ENCODE assay signal across 8 cellular contexts in the genomic region with DNA sequence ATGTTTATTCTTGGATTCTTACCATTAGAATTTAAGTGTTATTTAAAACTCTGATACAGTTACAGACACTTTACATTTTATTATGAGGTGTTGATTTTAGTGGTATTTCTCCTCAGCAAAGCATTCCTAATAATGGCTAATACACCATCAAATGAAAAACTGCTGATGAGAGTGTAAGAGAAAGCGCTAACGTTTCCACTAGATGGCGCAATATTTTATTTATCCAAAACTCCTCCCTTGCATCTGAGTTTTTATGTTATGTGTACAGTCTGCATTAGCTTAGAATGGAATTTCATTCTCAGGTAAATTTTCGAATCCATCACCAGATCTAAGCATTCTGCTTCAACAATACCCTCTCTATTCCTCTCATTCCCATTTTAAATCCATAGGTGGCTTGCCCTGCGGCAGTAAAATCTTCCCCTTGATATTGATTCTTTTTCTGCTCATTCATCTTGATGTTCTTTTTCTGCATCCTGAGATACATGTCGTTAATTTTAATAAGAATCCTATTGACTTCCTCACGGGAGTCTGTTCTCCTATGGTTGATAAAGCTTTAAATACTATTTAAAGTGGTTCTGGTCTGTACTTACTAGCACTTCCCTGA. TPM values are rescaled to one million over a fixed set of nuclear protein-coding genes. Genes with fewer than 3 reads are reported as not detected.
DNase-seq lines count a peak whose midpoint lies in the region; ATAC-seq, FAIRE-seq and TF ChIP-seq lines count a peak whose summit lies in the region.

No MANE protein-coding gene starts in this region.

- intact Hi-C loops in Calu3 (cut with micrococcal nuclease; ENCODE audit: unreplicated experiment), result loop anchor here (2.0 to 5.0 kb wide), 2 partner anchors 18 to 285 kb away; a partner anchor contains a TSS
- intact Hi-C loops in MCF 10A (cut with micrococcal nuclease), result loop anchor here (1.0 to 5.0 kb wide), 4 partner anchors 17 to 265 kb away; no protein-coding TSS in a partner anchor
- intact Hi-C loops in aorta (cut with DNase I), result no loop called here

- 13 to 15% methylated on average over 7 of the region's 7 CpGs for WGBS in aorta, 2 donors

- H3K4me1 Mint-ChIP-seq in Calu3 (ENCODE audit: low read depth, unreplicated experiment), result no peaks in the 10 kb centered on the region
- H3K4me1 Mint-ChIP-seq in MCF 10A (ENCODE audit: insufficient read depth, unreplicated experiment), result peaks cover 5% of the 10 kb centered on the region

- no peak overlapping the region for H3K4me3 ChIP-seq in aorta (ENCODE audit: low read length in 2 of 2)

- POLR2A ChIA-PET in MCF 10A (lab: Yijun Ruan, JAX), result interaction anchor here (0.8 to 1.7 kb wide), 4 partner anchors 16 to 202 kb away, joined by 3 to 20 read pairs (median 5); no protein-coding TSS in a partner anchor

- TF ChIP-seq CTCF in Calu3 (IDR thresholded peaks at IDR 0.05; ENCODE audit: unreplicated experiment) (peak; percentile 34), MCF 10A (IDR thresholded peaks at IDR 0.05; ENCODE audit: unreplicated experiment) (peak; percentile 51)

- no peaks in the 10 kb centered on the region for H3K9me3 Mint-ChIP-seq in Calu3 (ENCODE audit: low read depth, unreplicated experiment)
- H3K9me3 Mint-ChIP-seq in MCF 10A (ENCODE audit: unreplicated experiment), result no peaks in the 10 kb centered on the region

- no peak overlapping the region for H3K27ac ChIP-seq in aorta (ENCODE audit: low read depth in 1 of 2, low read length in 2 of 2)

- CTCF ChIA-PET in Calu3 (lab: Charles Lee) (interaction anchor here (1.5 kb wide), 2 partner anchors 16 to 18 kb away, joined by 3 read pairs; no protein-coding TSS in a partner anchor), MCF 10A (lab: Yijun Ruan, JAX) (interaction anchor here (0.5 to 11.0 kb wide), 17 partner anchors 9 to 1232 kb away, joined by 3 to 101 read pairs (median 4); no protein-coding TSS in a partner anchor)

- no peaks in the 10 kb centered on the region for H3K36me3 ChIP-seq in aorta (ENCODE audit: control insufficient read depth in 1 of 2, insufficient read depth in 2 of 2, low read length in 1 of 2)

- no peaks in the 10 kb centered on the region for H3K9me3 ChIP-seq in aorta (ENCODE audit: control insufficient read depth, low read length)

- no peaks in the 10 kb centered on the region for H3K27me3 ChIP-seq in aorta (ENCODE audit: control insufficient read depth in 1 of 2, insufficient read depth in 2 of 2, low read length in 1 of 2)

- no peaks in the 10 kb centered on the region for H3K27me3 Mint-ChIP-seq in Calu3 (ENCODE audit: unreplicated experiment)
- no peaks in the 10 kb centered on the region for H3K27me3 Mint-ChIP-seq in MCF 10A (ENCODE audit: insufficient read depth, unreplicated experiment)

- no TSS peak for BruUV-seq in Calu3 (replicated peaks; lab: Mats Ljungman, UMichigan)
- BruUV-seq in MCF 10A (replicated peaks; lab: Mats Ljungman, UMichigan), result no TSS peak

- H3K27ac Mint-ChIP-seq in Calu3 (ENCODE audit: unreplicated experiment), result no peak overlapping the region
- H3K27ac Mint-ChIP-seq in MCF 10A (ENCODE audit: low read depth, unreplicated experiment), result no peak overlapping the region

- H3K36me3 Mint-ChIP-seq in Calu3 (ENCODE audit: insufficient read depth, unreplicated experiment) (no peaks in the 10 kb centered on the region), MCF 10A (ENCODE audit: insufficient read depth, unreplicated experiment) (peaks cover 22% of the 10 kb centered on the region)

- DNase-seq in Calu3 (peak; percentile 11), GM19239 (ENCODE audit: insufficient read length, low spot score) (no peak), NCI-H446 treated with DMSO at 0.1 percent for 48 hours (lab: John Stamatoyannopoulos, UW) (peak; percentile 1), MCF 10A (ENCODE audit: unreplicated experiment) (peak; percentile 60), left lobe of liver (ENCODE audit: low spot score) (no peak), aorta (no peak), activated gamma-delta T cell (lab: John Stamatoyannopoulos, UW) (no peak)

- H3K4me1 ChIP-seq in aorta (ENCODE audit: control insufficient read depth in 1 of 2, insufficient read depth in 2 of 2, low read length in 2 of 2), result no peaks in the 10 kb centered on the region

- FAIRE-seq in GM19239 (lab: Jason Lieb, UNC), result peak; percentile 88

- H3K4me3 Mint-ChIP-seq in Calu3 (ENCODE audit: low read depth, unreplicated experiment) (no peak overlapping the region), MCF 10A (ENCODE audit: unreplicated experiment) (no peak overlapping the region)

- ATAC-seq in HG03175 (IDR thresholded peaks at IDR 0.05; ENCODE audit: unreplicated experiment) (peak; percentile 87), left lobe of liver (peak; percentile 85), aorta (ENCODE audit: low FRiP score) (peak; percentile 67)

RNA-seq across cellular contexts. Expression of a gene that starts 53.9 kb away (rescaled TPM):
- total RNA-seq in Calu3 (2022) (50.0 and 53.2 TPM in 2 replicates), MCF 10A (2022) (51.4 and 58.9 TPM in 2 replicates), left lobe of liver (16.4 TPM), aorta (10 to 100 TPM; 55.6 to 69.9 TPM)
- 10 to 100 TPM; 43.1 to 56.1 TPM for polyA plus RNA-seq in aorta

RNA-seq across cellular contexts. Expression of a gene that starts 54.1 kb away (rescaled TPM):
- total RNA-seq in Calu3 (2022), result 2.6 and 4.3 TPM in 2 replicates
- total RNA-seq in MCF 10A (2022), result 7.4 and 10.4 TPM in 2 replicates
- 1.8 TPM for total RNA-seq in left lobe of liver
- 1 to 10 TPM; 2.2 to 8.4 TPM for total RNA-seq in aorta
- polyA plus RNA-seq in aorta, result 10 to 100 TPM in 1 of 2 donors, under 1 TPM in 1; 0.75 to 10.6 TPM

Comparison
In these comparisons a context has a peak if more than half of its experiments do, and no peak if none do; other contexts are left out.
1. DNase-seq: peak in Calu3 (single experiment), NCI-H446 treated with DMSO at 0.1 percent for 48 hours (single experiment) and MCF 10A (single experiment); none in GM19239 (single experiment), left lobe of liver (single experiment), aorta (0 of 2) and activated gamma-delta T cell (single experiment).
2. intact Hi-C loops: an anchor here in Calu3 (2.0 to 5.0 kb wide) and MCF 10A (1.0 to 5.0 kb wide); none called in aorta.
3. Peak in every context shown above with its lines, with median percentiles within 50 percentile points of each other: ATAC-seq.